ENCODE assay signal across 8 cellular contexts in genomic region chr1:247110627-247111258, GRCh38. TPM values are rescaled to one million over a fixed set of nuclear protein-coding genes. Genes with fewer than 3 reads are reported as not detected.
DNase-seq lines count a peak whose midpoint lies in the region; ATAC-seq, FAIRE-seq and TF ChIP-seq lines count a peak whose summit lies in the region.

No MANE protein-coding gene starts in this region.

- peak overlapping the region; percentile 94 for H3K4me2 ChIP-seq in PC-3 (ENCODE audit: low read length)

- H3K36me3 ChIP-seq in PC-3 (ENCODE audit: low read depth, low read length) = no peaks in the 10 kb centered on the region
- no peaks in the 10 kb centered on the region for H3K36me3 ChIP-seq in colonic mucosa
- H3K36me3 ChIP-seq in mucosa of rectum (ENCODE audit: control insufficient read depth in 2 of 2, insufficient read depth in 2 of 2, low read length in 2 of 2) = no peaks in the 10 kb centered on the region

- no peak for TF ChIP-seq POLR2A in H54 (IDR thresholded peaks at IDR 0.05; ENCODE audit: low read depth, low read length)

- POLR2A ChIA-PET in AG04449 (lab: Yijun Ruan, JAX) = interaction anchor here (0.7 kb wide), 1 partner anchor 100 kb away, joined by 3 read pairs; no protein-coding TSS in a partner anchor
- POLR2A ChIA-PET in PC-3 (lab: Charles Lee; ENCODE audit: unreplicated experiment) = interaction anchor here (0.6 kb wide), 1 partner anchor 181 kb away, joined by 12 read pairs; no protein-coding TSS in a partner anchor

- H3K79me2 ChIP-seq in PC-3 (ENCODE audit: low read length) = no peaks in the 10 kb centered on the region

- FAIRE-seq in H54 (lab: Jason Lieb, UNC) = no peak

- H3K27ac ChIP-seq in PC-3 (ENCODE audit: low read length) (no peak overlapping the region), colonic mucosa (peak overlapping the region; percentile 70), mucosa of rectum (ENCODE audit: low read depth in 2 of 2, low read length in 2 of 2) (peak overlapping the region; percentile 56 to 64), substantia nigra (ENCODE audit: low read depth, low read length, poor library complexity, severe bottlenecking) (peak overlapping the region; percentile 30)

- H3K4me3 ChIP-seq in AG04449 (ENCODE audit: low read depth, low read length) (peak overlapping the region; percentile 60), PC-3 (ENCODE audit: low read length) (peak overlapping the region; percentile 83), colonic mucosa (peak overlapping the region; percentile 80), mucosa of rectum (ENCODE audit: low read length in 2 of 2) (peak overlapping the region; percentile 55 to 78)

- no peaks in the 10 kb centered on the region for H3F3A ChIP-seq in PC-3 (ENCODE audit: low read length, unreplicated experiment)

- BruUV-seq in PC-3 (replicated peaks; lab: Mats Ljungman, UMichigan) = TSS peak; percentile 64

- DNase-seq in AG04449 (ENCODE audit: low read depth, low spot score) (no peak), PC-3 (peak; percentile 56), colonic mucosa (no peak), substantia nigra (lab: John Stamatoyannopoulos, UW) (peak in 1 of 49 donors; percentile 9), germinal center (ENCODE audit: low spot score) (no peak), H54 (ENCODE audit: insufficient read length, low spot score) (no peak)

- intact Hi-C loops in PC-3 (cut with micrococcal nuclease) = loop anchor here (5.0 kb wide), 1 partner anchor 222 kb away; the partner anchor contains the start of gene ZNF496
- intact Hi-C loops in colonic mucosa (cut with DNase I) = no loop called here

- no peaks in the 10 kb centered on the region for H3K9me3 ChIP-seq in PC-3 (ENCODE audit: low read length)
- no peaks in the 10 kb centered on the region for H3K9me3 ChIP-seq in colonic mucosa
- no peaks in the 10 kb centered on the region for H3K9me3 ChIP-seq in mucosa of rectum (ENCODE audit: control insufficient read depth in 2 of 2, low read length in 2 of 2)

- peak overlapping the region; percentile 62; the same call in 1 of the 2 replicates for H3K9ac ChIP-seq in PC-3 (ENCODE audit: low read length)
- peak overlapping the region; percentile 55 to 79 for H3K9ac ChIP-seq in colonic mucosa (ENCODE audit: low read depth in 2 of 2, low read length in 2 of 2)
- H3K9ac ChIP-seq in mucosa of rectum (ENCODE audit: low read depth in 1 of 2, low read length in 2 of 2) = peak overlapping the region; percentile 24 to 73

- ATAC-seq in PC-3 (peak; percentile 4), GM21825 (IDR thresholded peaks at IDR 0.05; ENCODE audit: unreplicated experiment) (no peak)

- no peaks in the 10 kb centered on the region for H3K27me3 ChIP-seq in PC-3 (ENCODE audit: low read length)
- H3K27me3 ChIP-seq in colonic mucosa = no peaks in the 10 kb centered on the region
- H3K27me3 ChIP-seq in mucosa of rectum (ENCODE audit: control insufficient read depth in 2 of 2, insufficient read depth in 2 of 2, low read length in 2 of 2) = no peaks in the 10 kb centered on the region

- no peaks in the 10 kb centered on the region for H3K9me2 ChIP-seq in PC-3 (replicated peaks; ENCODE audit: low read length)

- H3K4me1 ChIP-seq in PC-3 (ENCODE audit: insufficient read depth, low read length) (peaks cover 18% of the 10 kb centered on the region), colonic mucosa (no peaks in the 10 kb centered on the region), mucosa of rectum (ENCODE audit: control insufficient read depth in 2 of 2, insufficient read depth in 2 of 2, low read length in 2 of 2) (peaks cover 3 to 5% of the 10 kb centered on the region in 2 donors)

- CTCF ChIA-PET in AG04449 (lab: Yijun Ruan, JAX) (interaction anchor here (1.1 kb wide), 1 partner anchor 262 kb away, joined by 3 read pairs; no protein-coding TSS in a partner anchor), PC-3 (lab: Charles Lee) (no interaction called here)

- TF ChIP-seq CTCF in AG04449 (IDR thresholded peaks at IDR 0.05; ENCODE audit: insufficient read depth, low read length, missing control alignments) = no peak
- TF ChIP-seq CTCF in PC-3 (conservative IDR thresholded peaks at IDR 0.05; ENCODE audit: low read depth, low read length) = no peak
- TF ChIP-seq CTCF in colonic mucosa (IDR thresholded peaks at IDR 0.05) = no peak

- peak overlapping the region; percentile 100 for H2AFZ ChIP-seq in PC-3 (ENCODE audit: low read length)

- no peaks in the 10 kb centered on the region for H4K20me1 ChIP-seq in PC-3 (ENCODE audit: low read length)

RNA-seq across cellular contexts. Expression of gene ZNF669, which starts 6.6 kb away (rescaled TPM):
- total RNA-seq in PC-3 (2014; rRNA removed) = 12.3 and 14.1 TPM in 2 replicates
- total RNA-seq in colonic mucosa = 1 to 10 TPM; 6.2 to 6.5 TPM

RNA-seq across cellular contexts. Expression of gene ZNF670, which starts 32.1 kb away (rescaled TPM):
- total RNA-seq in PC-3 (2014; rRNA removed) (5.6 and 5.9 TPM in 2 replicates), colonic mucosa (1 to 10 TPM; 1.7 to 2.6 TPM)
